In the genomic region with DNA sequence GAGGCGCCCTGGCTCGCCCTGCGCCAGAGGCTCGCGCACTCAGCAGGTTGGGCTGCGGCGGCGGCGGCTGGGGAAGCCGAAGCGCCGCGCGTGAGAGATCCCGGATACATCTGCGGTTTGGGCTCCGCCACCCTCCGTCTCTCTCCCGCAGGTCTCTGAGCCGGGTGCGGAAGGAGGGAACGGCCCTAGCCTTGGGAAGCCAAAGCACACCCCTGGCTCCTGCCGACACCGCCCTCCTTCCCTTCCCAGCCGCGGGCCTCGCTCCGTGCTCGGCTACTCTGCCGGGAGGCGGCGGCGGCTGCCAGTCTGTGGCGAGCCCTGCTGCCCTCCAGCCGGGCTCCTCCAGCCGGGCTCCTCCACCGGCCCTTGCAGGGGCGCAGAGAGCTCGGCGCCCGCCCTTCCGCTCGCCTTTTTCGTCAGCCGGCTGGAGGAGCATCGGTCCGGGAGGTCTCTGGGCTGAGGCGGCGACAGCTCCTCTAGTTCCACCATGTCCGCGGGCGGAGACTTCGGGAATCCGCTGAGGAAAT, we compare ENCODE assay signal across 8 cellular contexts. TPM values are rescaled to one million over a fixed set of nuclear protein-coding genes. Genes with fewer than 3 reads are reported as not detected.
A peak's percentile ranks its signal among the peaks of the same experiment; 100 is the strongest.
DNase-seq lines count a peak whose midpoint lies in the region; ATAC-seq and TF ChIP-seq lines count a peak whose summit lies in the region.
"Not testable (repeated sequence)": the region's sequence is repeated elsewhere in the genome, so short reads cannot be mapped to it uniquely, and the experiment has no call there.

A gene (plus strand): TSS at position 38 of the 527 bp plus-strand sequence. CDS start 450 bp downstream, at position 488.

- ATAC-seq in HG03442 (IDR thresholded peaks at IDR 0.05; ENCODE audit: unreplicated experiment) = peak; percentile 43

- peaks cover 0 to 29% (median 0%) of the 10 kb centered on the region in 4 donors for H3K27me3 ChIP-seq in esophagus muscularis mucosa
- H3K27me3 ChIP-seq in tibial artery = not testable (repeated sequence)

- H3K27ac ChIP-seq in esophagus muscularis mucosa (replicated peaks in 1 of 4) (peak within 1 kb of the TSS; percentile 80 to 89 (median 88)), tibial artery (peak within 1 kb of the TSS; percentile 74 to 88)

- intact Hi-C loops in Calu3 (cut with micrococcal nuclease; ENCODE audit: unreplicated experiment); esophagus muscularis mucosa (cut with DNase I); tibial artery (cut with DNase I; ENCODE audit: low total_unique reads): not testable (repeated sequence)

- not testable (repeated sequence) for TF ChIP-seq POLR2A in esophagus muscularis mucosa (IDR thresholded peaks at IDR 0.05; ENCODE audit: low read depth)

- H3K4me3 Mint-ChIP-seq in Calu3 (ENCODE audit: low read depth, unreplicated experiment) = peak within 1 kb of the TSS; percentile 66
- H3K4me3 Mint-ChIP-seq in activated naive CD8-positive, alpha-beta T cell = peak within 1 kb of the TSS; percentile 64

- H3K4me3 ChIP-seq in esophagus muscularis mucosa (peak within 1 kb of the TSS; percentile 57 to 62 (median 60)), tibial artery (peak within 1 kb of the TSS; percentile 54 to 56)

- H3K36me3 Mint-ChIP-seq in Calu3 (ENCODE audit: insufficient read depth, unreplicated experiment); activated naive CD8-positive, alpha-beta T cell: not testable (repeated sequence)

- DNase-seq in Calu3 = peak; percentile 14
- DNase-seq in RPMI7951 (ENCODE audit: low read depth) = peak; percentile 10
- not testable (repeated sequence) for DNase-seq in esophagus muscularis mucosa (ENCODE audit: extremely low spot score); tibial artery
- DNase-seq in iris pigment epithelial cell (ENCODE audit: low read depth) = peak; percentile 12
- DNase-seq in occipital lobe (lab: John Stamatoyannopoulos, UW) = peak; percentile 47

- not testable (repeated sequence) for H3K4me1 Mint-ChIP-seq in Calu3 (ENCODE audit: low read depth, unreplicated experiment); activated naive CD8-positive, alpha-beta T cell (ENCODE audit: low read depth)

- not testable (repeated sequence) for H3K27ac Mint-ChIP-seq in Calu3 (ENCODE audit: unreplicated experiment); activated naive CD8-positive, alpha-beta T cell

- peaks cover 21% of the 10 kb centered on the region for H3K27me3 Mint-ChIP-seq in Calu3 (ENCODE audit: unreplicated experiment)
- peaks cover 36% of the 10 kb centered on the region for H3K27me3 Mint-ChIP-seq in activated naive CD8-positive, alpha-beta T cell

- TF ChIP-seq CTCF in Calu3 (IDR thresholded peaks at IDR 0.05; ENCODE audit: unreplicated experiment); esophagus muscularis mucosa (IDR thresholded peaks at IDR 0.05); tibial artery (IDR thresholded peaks at IDR 0.05): not testable (repeated sequence)

- WGBS in esophagus muscularis mucosa = 0% methylated on average over 20 of the region's 54 CpGs

- CTCF ChIA-PET in Calu3 (lab: Charles Lee) = not testable (repeated sequence)

- BruUV-seq in Calu3 (replicated peaks; lab: Mats Ljungman, UMichigan) = not testable (repeated sequence)

- TF ChIP-seq EP300 in esophagus muscularis mucosa (IDR thresholded peaks at IDR 0.05) = not testable (repeated sequence)

- not testable (repeated sequence) for H3K4me1 ChIP-seq in esophagus muscularis mucosa, tibial artery

- H3K9me3 Mint-ChIP-seq in Calu3 (ENCODE audit: low read depth, unreplicated experiment); activated naive CD8-positive, alpha-beta T cell (ENCODE audit: low read depth): not testable (repeated sequence)

- H3K36me3 ChIP-seq in esophagus muscularis mucosa, tibial artery: not testable (repeated sequence)

- H3K9me3 ChIP-seq in esophagus muscularis mucosa, tibial artery: not testable (repeated sequence)

RNA-seq across cellular contexts. Expression of the gene that starts here (rescaled TPM):
- not detected in 2 replicates for total RNA-seq in Calu3 (2022)
- total RNA-seq in RPMI7951 (2014; rRNA removed; shearing (Covaris generic)) = not detected in 2 replicates
- under 1 TPM in 3 of 4 donors, not detected in 1; 0.26 to 0.57 (median 0.42) TPM for total RNA-seq in esophagus muscularis mucosa
- 0.78 TPM for total RNA-seq in occipital lobe

Comparison
In these comparisons a context has a peak if more than half of its experiments do, and no peak if none do; other contexts are left out.
1. Peak in DNase-seq in Calu3; RNA of the gene not detected or under 1 TPM.
2. Peak in DNase-seq in RPMI7951; RNA of the gene not detected or under 1 TPM.
3. Peak in DNase-seq in occipital lobe; RNA of the gene not detected or under 1 TPM.